ENCODE assay signal across 1 cellular context in the genomic region with DNA sequence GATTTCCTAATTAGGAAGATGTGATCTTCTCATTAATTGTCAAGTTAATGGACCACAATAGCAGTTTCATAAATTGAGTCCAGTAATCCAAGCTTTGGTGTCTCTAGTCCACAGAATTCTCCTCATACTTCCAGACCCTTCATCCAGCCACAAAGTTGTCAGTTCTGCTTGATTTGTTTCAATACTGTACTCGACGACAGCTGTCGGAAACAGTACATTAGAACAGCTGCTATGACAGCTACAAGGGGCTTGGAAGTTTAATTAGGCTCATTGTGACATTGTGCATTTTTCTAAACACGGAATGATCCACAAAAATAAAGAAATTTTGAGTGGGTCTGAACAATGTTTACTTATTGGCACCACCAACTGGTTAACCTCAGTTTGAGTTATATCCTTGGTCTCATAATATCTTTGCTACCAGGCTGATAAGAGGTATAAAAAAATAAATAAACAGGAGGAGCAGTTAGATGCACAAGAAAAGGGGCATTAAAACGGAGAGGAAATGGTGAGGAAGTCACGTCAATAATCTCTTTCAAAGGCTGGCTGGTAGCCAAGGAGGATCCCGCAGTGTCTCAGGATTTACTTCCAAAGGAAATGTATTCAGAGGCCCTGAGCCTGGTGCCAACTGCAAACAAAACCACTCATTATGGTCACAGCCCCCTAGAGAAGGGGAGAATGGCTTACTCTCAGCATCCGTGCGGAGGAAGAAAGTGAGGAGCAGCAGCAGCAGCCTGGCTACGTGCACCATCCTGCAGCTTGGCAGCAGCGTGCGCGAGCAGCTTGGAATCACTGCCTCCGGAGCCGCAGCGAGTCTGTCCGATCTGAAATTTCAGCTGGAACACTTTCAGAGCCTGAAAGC.
TF ChIP-seq lines count a peak whose summit lies in the region.

No MANE protein-coding gene starts in this region.

TF ChIP-seq in GM23338, 12 proteins besides CTCF, POLR2A, EP300 and RAD21 (continued from another document):
- TF ChIP-seq, protein P1, sequence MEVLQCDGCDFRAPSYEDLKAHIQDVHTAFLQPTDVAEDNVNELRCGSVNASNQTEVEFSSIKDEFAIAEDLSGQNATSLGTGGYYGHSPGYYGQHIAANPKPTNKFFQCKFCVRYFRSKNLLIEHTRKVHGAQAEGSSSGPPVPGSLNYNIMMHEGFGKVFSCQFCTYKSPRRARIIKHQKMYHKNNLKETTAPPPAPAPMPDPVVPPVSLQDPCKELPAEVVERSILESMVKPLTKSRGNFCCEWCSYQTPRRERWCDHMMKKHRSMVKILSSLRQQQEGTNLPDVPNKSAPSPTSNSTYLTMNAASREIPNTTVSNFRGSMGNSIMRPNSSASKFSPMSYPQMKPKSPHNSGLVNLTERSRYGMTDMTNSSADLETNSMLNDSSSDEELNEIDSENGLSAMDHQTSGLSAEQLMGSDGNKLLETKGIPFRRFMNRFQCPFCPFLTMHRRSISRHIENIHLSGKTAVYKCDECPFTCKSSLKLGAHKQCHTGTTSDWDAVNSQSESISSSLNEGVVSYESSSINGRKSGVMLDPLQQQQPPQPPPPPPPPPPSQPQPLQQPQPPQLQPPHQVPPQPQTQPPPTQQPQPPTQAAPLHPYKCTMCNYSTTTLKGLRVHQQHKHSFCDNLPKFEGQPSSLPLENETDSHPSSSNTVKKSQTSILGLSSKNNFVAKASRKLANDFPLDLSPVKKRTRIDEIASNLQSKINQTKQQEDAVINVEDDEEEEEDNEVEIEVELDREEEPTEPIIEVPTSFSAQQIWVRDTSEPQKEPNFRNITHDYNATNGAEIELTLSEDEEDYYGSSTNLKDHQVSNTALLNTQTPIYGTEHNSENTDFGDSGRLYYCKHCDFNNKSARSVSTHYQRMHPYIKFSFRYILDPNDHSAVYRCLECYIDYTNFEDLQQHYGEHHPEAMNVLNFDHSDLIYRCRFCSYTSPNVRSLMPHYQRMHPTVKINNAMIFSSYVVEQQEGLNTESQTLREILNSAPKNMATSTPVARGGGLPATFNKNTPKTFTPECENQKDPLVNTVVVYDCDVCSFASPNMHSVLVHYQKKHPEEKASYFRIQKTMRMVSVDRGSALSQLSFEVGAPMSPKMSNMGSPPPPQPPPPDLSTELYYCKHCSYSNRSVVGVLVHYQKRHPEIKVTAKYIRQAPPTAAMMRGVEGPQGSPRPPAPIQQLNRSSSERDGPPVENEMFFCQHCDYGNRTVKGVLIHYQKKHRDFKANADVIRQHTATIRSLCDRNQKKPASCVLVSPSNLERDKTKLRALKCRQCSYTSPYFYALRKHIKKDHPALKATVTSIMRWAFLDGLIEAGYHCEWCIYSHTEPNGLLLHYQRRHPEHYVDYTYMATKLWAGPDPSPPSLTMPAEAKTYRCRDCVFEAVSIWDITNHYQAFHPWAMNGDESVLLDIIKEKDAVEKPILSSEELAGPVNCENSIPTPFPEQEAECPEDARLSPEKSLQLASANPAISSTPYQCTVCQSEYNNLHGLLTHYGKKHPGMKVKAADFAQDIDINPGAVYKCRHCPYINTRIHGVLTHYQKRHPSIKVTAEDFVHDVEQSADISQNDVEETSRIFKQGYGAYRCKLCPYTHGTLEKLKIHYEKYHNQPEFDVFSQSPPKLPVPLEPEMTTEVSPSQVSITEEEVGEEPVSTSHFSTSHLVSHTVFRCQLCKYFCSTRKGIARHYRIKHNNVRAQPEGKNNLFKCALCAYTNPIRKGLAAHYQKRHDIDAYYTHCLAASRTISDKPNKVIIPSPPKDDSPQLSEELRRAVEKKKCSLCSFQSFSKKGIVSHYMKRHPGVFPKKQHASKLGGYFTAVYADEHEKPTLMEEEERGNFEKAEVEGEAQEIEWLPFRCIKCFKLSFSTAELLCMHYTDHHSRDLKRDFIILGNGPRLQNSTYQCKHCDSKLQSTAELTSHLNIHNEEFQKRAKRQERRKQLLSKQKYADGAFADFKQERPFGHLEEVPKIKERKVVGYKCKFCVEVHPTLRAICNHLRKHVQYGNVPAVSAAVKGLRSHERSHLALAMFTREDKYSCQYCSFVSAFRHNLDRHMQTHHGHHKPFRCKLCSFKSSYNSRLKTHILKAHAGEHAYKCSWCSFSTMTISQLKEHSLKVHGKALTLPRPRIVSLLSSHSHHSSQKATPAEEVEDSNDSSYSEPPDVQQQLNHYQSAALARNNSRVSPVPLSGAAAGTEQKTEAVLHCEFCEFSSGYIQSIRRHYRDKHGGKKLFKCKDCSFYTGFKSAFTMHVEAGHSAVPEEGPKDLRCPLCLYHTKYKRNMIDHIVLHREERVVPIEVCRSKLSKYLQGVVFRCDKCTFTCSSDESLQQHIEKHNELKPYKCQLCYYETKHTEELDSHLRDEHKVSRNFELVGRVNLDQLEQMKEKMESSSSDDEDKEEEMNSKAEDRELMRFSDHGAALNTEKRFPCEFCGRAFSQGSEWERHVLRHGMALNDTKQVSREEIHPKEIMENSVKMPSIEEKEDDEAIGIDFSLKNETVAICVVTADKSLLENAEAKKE (CRISPR knock-in tag; IDR thresholded peaks at IDR 0.05), result no peak
- TF ChIP-seq EZH2phosphoT487 (IDR thresholded peaks at IDR 0.05; ENCODE audit: unreplicated experiment) (no peak), ZNF114 (CRISPR knock-in tag; IDR thresholded peaks at IDR 0.05) (no peak), CREB1 (CRISPR knock-in tag; IDR thresholded peaks at IDR 0.05; ENCODE audit: low read depth) (no peak), POLR2AphosphoS5 (IDR thresholded peaks at IDR 0.05; ENCODE audit: low read depth) (no peak), NANOG (IDR thresholded peaks at IDR 0.05; ENCODE audit: borderline replicate concordance) (no peak), JUNB (IDR thresholded peaks at IDR 0.05; ENCODE audit: unreplicated experiment) (no peak)
- TF ChIP-seq, protein P2, sequence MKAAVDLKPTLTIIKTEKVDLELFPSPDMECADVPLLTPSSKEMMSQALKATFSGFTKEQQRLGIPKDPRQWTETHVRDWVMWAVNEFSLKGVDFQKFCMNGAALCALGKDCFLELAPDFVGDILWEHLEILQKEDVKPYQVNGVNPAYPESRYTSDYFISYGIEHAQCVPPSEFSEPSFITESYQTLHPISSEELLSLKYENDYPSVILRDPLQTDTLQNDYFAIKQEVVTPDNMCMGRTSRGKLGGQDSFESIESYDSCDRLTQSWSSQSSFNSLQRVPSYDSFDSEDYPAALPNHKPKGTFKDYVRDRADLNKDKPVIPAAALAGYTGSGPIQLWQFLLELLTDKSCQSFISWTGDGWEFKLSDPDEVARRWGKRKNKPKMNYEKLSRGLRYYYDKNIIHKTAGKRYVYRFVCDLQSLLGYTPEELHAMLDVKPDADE (IDR thresholded peaks at IDR 0.05), result no peak
